8 cellular contexts compared by ENCODE assay signal in genomic region chr12:25959069-25959961, GRCh38. TPM values are rescaled to one million over a fixed set of nuclear protein-coding genes. Genes with fewer than 3 reads are reported as not detected.
A peak's percentile ranks its signal among the peaks of the same experiment; 100 is the strongest.
DNase-seq lines count a peak whose midpoint lies in the region; ATAC-seq, FAIRE-seq and TF ChIP-seq lines count a peak whose summit lies in the region.

No MANE protein-coding gene starts in this region.

- H4K5ac ChIP-seq in mesendoderm (ENCODE audit: low read length): no peak overlapping the region

- peak; percentile 40 for FAIRE-seq in HTR-8/SVneo (lab: Jason Lieb, UNC)

- H2BK15ac ChIP-seq in mesendoderm (replicated peaks; ENCODE audit: low read depth): no peak overlapping the region

- H3K36me3 Mint-ChIP-seq in WTC11: peaks cover 24% of the 10 kb centered on the region

- H2AK5ac ChIP-seq in mesendoderm (ENCODE audit: low read length): no peak overlapping the region

- no CpG with 5 or more reads among the region's 57 CpGs for WGBS in mesendoderm (ENCODE audit: extremely low coverage, insufficient coverage, low lambda C conversion rate)
- 0% methylated on average over 44 to 53 of the region's 57 CpGs for WGBS in testis, 2 donors

- peak overlapping the region; percentile 83 for H3K27ac Mint-ChIP-seq in WTC11

- peak overlapping the region; percentile 15 for H3K23ac ChIP-seq in mesendoderm (ENCODE audit: low read length)

- no peak overlapping the region for H4K8ac ChIP-seq in mesendoderm (ENCODE audit: low read depth, low read length)

- peak; percentile 39 for ATAC-seq in GM18517 (IDR thresholded peaks at IDR 0.05; ENCODE audit: unreplicated experiment)
- peak; percentile 13 for ATAC-seq in WTC11

- peaks cover 31% of the 10 kb centered on the region for H3K79me2 ChIP-seq in mesendoderm (ENCODE audit: control insufficient read depth, insufficient read depth, low read length)

- H2BK5ac ChIP-seq in mesendoderm (ENCODE audit: low read length): peak overlapping the region; percentile 17

- peak overlapping the region; percentile 98 for H3K4me2 ChIP-seq in mesendoderm (ENCODE audit: low read length)

- H3K79me1 ChIP-seq in mesendoderm (ENCODE audit: low read length): peaks cover 14% of the 10 kb centered on the region

- no peaks in the 10 kb centered on the region for H3K36me3 ChIP-seq in mesendoderm (ENCODE audit: control insufficient read depth, insufficient read depth, low read length)
- H3K36me3 ChIP-seq in testis (ENCODE audit: low read depth, missing control alignments): no peaks in the 10 kb centered on the region

- H3K18ac ChIP-seq in mesendoderm (ENCODE audit: low read length): peak overlapping the region; percentile 75

- DNase-seq in A172 (ENCODE audit: low spot score): peak; percentile 38
- DNase-seq in HTR-8/SVneo (ENCODE audit: insufficient read length, low spot score): peak; percentile 39
- DNase-seq in WTC11 (ENCODE audit: low spot score): peak; percentile 57
- peak; percentile 76 for DNase-seq in epithelial cell of esophagus (ENCODE audit: low read depth)
- peak; percentile 54 for DNase-seq in mesendoderm
- peak; percentile 64 for DNase-seq in testis
- DNase-seq in NCI-H2029 (lab: John Stamatoyannopoulos, UW): no peak

- peaks cover 40% of the 10 kb centered on the region for H3K4me1 Mint-ChIP-seq in WTC11

- peaks cover 14% of the 10 kb centered on the region for H3K9me3 Mint-ChIP-seq in WTC11

- peak overlapping the region; percentile 92 for H3K4me3 Mint-ChIP-seq in WTC11

- H3K4me1 ChIP-seq in mesendoderm (ENCODE audit: control insufficient read depth, low read depth, low read length) (no peaks in the 10 kb centered on the region), testis (peaks cover 17% of the 10 kb centered on the region)

- H3K4me3 ChIP-seq in epithelial cell of esophagus (ENCODE audit: low read length): peak overlapping the region; percentile 50
- peak overlapping the region; percentile 82 for H3K4me3 ChIP-seq in mesendoderm (ENCODE audit: low read length)
- peak overlapping the region; percentile 75 to 81 for H3K4me3 ChIP-seq in testis

- intact Hi-C loops in testis (cut with DNase I; ENCODE audit: low total_unique reads): loop anchor here (5.0 kb wide), 1 partner anchor 377 kb away; no protein-coding TSS in a partner anchor

- H3K56ac ChIP-seq in mesendoderm (ENCODE audit: low read length): peak overlapping the region; percentile 91

- H3K27me3 ChIP-seq in mesendoderm (ENCODE audit: insufficient read depth, low read length, poor library complexity) (no peaks in the 10 kb centered on the region), testis (no peaks in the 10 kb centered on the region)

- H2BK120ac ChIP-seq in mesendoderm (ENCODE audit: low read depth, low read length): peak overlapping the region; percentile 64

- no peaks in the 10 kb centered on the region for H3K9me3 ChIP-seq in testis

- POLR2A ChIA-PET in WTC11 (lab: Charles Lee): interaction anchor here (0.7 to 1.4 kb wide), 4 partner anchors 16 to 288 kb away, joined by 3 to 5 read pairs (median 4); no protein-coding TSS in a partner anchor

- CTCF ChIA-PET in WTC11 (lab: Charles Lee): interaction anchor here (0.7 to 2.1 kb wide), 8 partner anchors 16 to 133 kb away, joined by 3 to 9 read pairs (median 5); no protein-coding TSS in a partner anchor

- peak overlapping the region; percentile 85 for H3K4ac ChIP-seq in mesendoderm (ENCODE audit: low read depth, low read length)

- TF ChIP-seq CTCF in WTC11 (IDR thresholded peaks at IDR 0.05): no peak
- TF ChIP-seq CTCF in epithelial cell of esophagus (IDR thresholded peaks at IDR 0.05; ENCODE audit: insufficient read depth, low read depth, low read length, missing control alignments): peak; percentile 31
- TF ChIP-seq CTCF in testis (IDR thresholded peaks at IDR 0.05): no peak

- peak overlapping the region; percentile 91 for H3K9ac ChIP-seq in mesendoderm (ENCODE audit: low read length)

- peaks cover 9% of the 10 kb centered on the region for H3K27me3 Mint-ChIP-seq in WTC11 (ENCODE audit: low read depth)

- H3K27ac ChIP-seq in mesendoderm (ENCODE audit: low read depth, low read length): peak overlapping the region; percentile 88
- peak overlapping the region; percentile 72 to 96 for H3K27ac ChIP-seq in testis

- no peak for TF ChIP-seq POLR2A in testis (IDR thresholded peaks at IDR 0.05)

TF ChIP-seq in WTC11, 78 proteins besides CTCF, POLR2A, EP300 and RAD21 (continues in another document):
- TF ChIP-seq TEAD4 (CRISPR knock-in tag; IDR thresholded peaks at IDR 0.05): no peak
- TF ChIP-seq HMGA2 (CRISPR knock-in tag; IDR thresholded peaks at IDR 0.05): no peak
- TF ChIP-seq ZBTB43 (CRISPR knock-in tag; IDR thresholded peaks at IDR 0.05): no peak
- TF ChIP-seq ARID4B (CRISPR knock-in tag; IDR thresholded peaks at IDR 0.05; ENCODE audit: borderline replicate concordance): no peak
- TF ChIP-seq NR2C2 (CRISPR knock-in tag; IDR thresholded peaks at IDR 0.05): no peak
- no peak for TF ChIP-seq MLX (CRISPR knock-in tag; IDR thresholded peaks at IDR 0.05)

RNA-seq across cellular contexts. Expression of gene RASSF8, which starts 0.8 kb away (rescaled TPM):
- 19.7 and 21.2 TPM in 2 replicates for total RNA-seq in A172 (2014; rRNA removed; shearing (Covaris generic))
- 40.2 to 48.6 TPM (median 42.3 TPM) in 3 replicates for total RNA-seq in WTC11 (2021)
- 15.3 TPM for polyA plus RNA-seq in mesendoderm (2013, experiment 1 of 2)
- polyA plus RNA-seq in mesendoderm (2013, experiment 2 of 2): 14.8 TPM
- total RNA-seq in testis: 10 to 100 TPM; 71.7 to 93.5 TPM
- polyA plus RNA-seq in testis (ENCODE audit: insufficient read depth, low read depth, low replicate concordance): 90.0 TPM
